Comparison of ENCODE assay signal across 1 cellular context in genomic region chr9:79242489-79242888, GRCh38.
TF ChIP-seq lines count a peak whose summit lies in the region.

No MANE protein-coding gene starts in this region.

TF ChIP-seq in H1, 55 proteins besides CTCF, POLR2A, EP300 and RAD21 (continued from another document):
- TF ChIP-seq CHD7 (IDR thresholded peaks at IDR 0.05; ENCODE audit: insufficient replicate concordance, low read length) (no peak), TCF12 (IDR thresholded peaks at IDR 0.05; ENCODE audit: low read depth, low read length) (no peak), CREB1 (IDR thresholded peaks at IDR 0.05) (no peak), CHD1 (IDR thresholded peaks at IDR 0.05; ENCODE audit: low read depth, low read length) (no peak), FOSL1 (IDR thresholded peaks at IDR 0.05; ENCODE audit: insufficient read depth, low read depth, low read length) (no peak), SAP30 (IDR thresholded peaks at IDR 0.05; ENCODE audit: insufficient read depth, insufficient replicate concordance, low read length) (no peak), MAFK (IDR thresholded peaks at IDR 0.05; ENCODE audit: low read depth, low read length) (no peak), YY1 (IDR thresholded peaks at IDR 0.05; ENCODE audit: low read depth, low read length) (no peak), BCL11A (IDR thresholded peaks at IDR 0.05; ENCODE audit: low read depth in 2 of 2, low read length in 2 of 2) (no peak), NANOG (IDR thresholded peaks at IDR 0.05; ENCODE audit: insufficient read depth, low read depth, low read length, poor library complexity, severe bottlenecking) (no peak), CHD2 (IDR thresholded peaks at IDR 0.05; ENCODE audit: low read length) (no peak), SIN3A (conservative IDR thresholded peaks at IDR 0.05 in 1 of 2, IDR thresholded peaks at IDR 0.05 in 1 of 2; ENCODE audit: low read depth in 1 of 2, low read length in 2 of 2) (no peak), SIRT6 (IDR thresholded peaks at IDR 0.05; ENCODE audit: low read length) (no peak), HDAC6 (IDR thresholded peaks at IDR 0.05; ENCODE audit: low read depth, low read length) (no peak), RXRA (IDR thresholded peaks at IDR 0.05; ENCODE audit: insufficient read depth, low read depth, low read length) (no peak), RNF2 (IDR thresholded peaks at IDR 0.05; ENCODE audit: borderline replicate concordance, low read depth, low read length, missing control alignments, poor library complexity, severe bottlenecking) (no peak), KDM4A (IDR thresholded peaks at IDR 0.05; ENCODE audit: low read depth, low read length, severe bottlenecking) (no peak), GTF2F1 (IDR thresholded peaks at IDR 0.05; ENCODE audit: borderline replicate concordance, low read depth, low read length) (no peak)
TF ChIP-seq in H1: peak in this region for 0.
